10 cellular contexts compared by ENCODE assay signal in the genomic region with DNA sequence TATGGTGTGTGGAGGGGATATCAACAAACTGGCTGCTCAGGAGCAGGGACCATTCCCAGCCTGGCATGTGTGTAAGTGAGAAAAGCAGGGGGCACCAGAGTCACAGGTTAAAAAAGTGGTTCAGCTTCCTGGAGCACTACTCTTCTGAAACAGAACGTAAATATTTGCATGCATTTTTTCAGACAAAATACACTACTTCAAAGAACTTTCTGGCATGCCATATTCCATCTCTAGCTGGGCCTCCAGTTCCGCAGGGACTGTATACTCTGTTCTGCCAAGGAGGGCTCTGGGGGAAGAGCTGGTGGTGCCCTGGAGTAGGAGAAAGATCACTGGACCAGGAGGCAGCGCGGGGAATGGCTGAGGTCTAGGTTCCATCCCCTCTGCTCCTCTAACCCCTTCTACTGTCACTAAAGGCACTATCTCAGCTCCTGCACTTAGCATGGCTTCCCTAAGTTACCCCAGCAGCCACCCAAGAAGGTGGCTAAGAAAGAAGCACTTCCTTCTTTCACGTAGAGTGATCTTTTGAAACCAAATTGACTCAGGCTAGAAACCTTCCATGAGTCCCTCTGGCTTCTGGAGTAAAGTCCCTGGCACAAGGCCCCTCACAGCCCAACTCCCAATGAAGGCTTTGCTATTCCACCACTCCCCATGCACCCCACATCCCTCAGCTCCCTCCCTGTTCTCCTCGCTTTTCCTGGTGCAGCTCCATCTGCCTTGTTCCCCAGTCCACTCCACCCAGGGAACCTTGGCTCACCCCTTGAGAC. TPM values are rescaled to one million over a fixed set of nuclear protein-coding genes. Genes with fewer than 3 reads are reported as not detected.
A peak's percentile ranks its signal among the peaks of the same experiment; 100 is the strongest.
DNase-seq lines count a peak whose midpoint lies in the region; ATAC-seq, FAIRE-seq and TF ChIP-seq lines count a peak whose summit lies in the region.
"Had no signal": no experiment of that assay in that cellular context is flagged by ENCODE, and none has a peak within 500 bp of the region (broad histone marks: within the 10 kb centered on the region; RNA-seq: fewer than 3 reads in every experiment).

No MANE protein-coding gene starts in this region.

- FAIRE-seq in kidney (lab: Jason Lieb, UNC), result no peak

- H3K27ac ChIP-seq in kidney (ENCODE audit: low read depth in 2 of 2, low read length in 2 of 2), result no peak overlapping the region

- H3K4me1 ChIP-seq in kidney (ENCODE audit: control insufficient read depth in 1 of 2, insufficient read depth in 1 of 2, low read depth in 1 of 2, low read length in 2 of 2), result no peaks in the 10 kb centered on the region
- H3K4me1 ChIP-seq: body of pancreas had no signal

- intact Hi-C loops in kidney (cut with DNase I), result no loop called here

- no peaks in the 10 kb centered on the region for H3K36me3 ChIP-seq in kidney (ENCODE audit: control insufficient read depth in 1 of 2, insufficient read depth in 2 of 2, low read length in 2 of 2)

- H3K4me3 ChIP-seq in kidney (ENCODE audit: low read length in 2 of 2), result no peak overlapping the region
- H3K4me3 ChIP-seq: body of pancreas had no signal

- H3K9ac ChIP-seq in kidney (ENCODE audit: low read length in 2 of 2), result no peak overlapping the region

- TF ChIP-seq CTCF in GM12872 (IDR thresholded peaks at IDR 0.05; ENCODE audit: insufficient read depth, low read depth, low read length) (peak; percentile 27; the same call in 1 of the 3 replicates), kidney (IDR thresholded peaks at IDR 0.05; ENCODE audit: borderline replicate concordance, extremely low read depth, insufficient read depth) (peak; percentile 54)

- ATAC-seq in GM21528 (IDR thresholded peaks at IDR 0.05; ENCODE audit: low FRiP score, unreplicated experiment) (no peak), GM19395 (IDR thresholded peaks at IDR 0.05; ENCODE audit: unreplicated experiment) (no peak), HG03571 (IDR thresholded peaks at IDR 0.05; ENCODE audit: unreplicated experiment) (no peak), GM18511 (IDR thresholded peaks at IDR 0.05; ENCODE audit: unreplicated experiment) (no peak)
- ATAC-seq: body of pancreas had no signal

- in situ Hi-C loops in ACHN (cut with HindIII; ENCODE audit: low pct_ligation_motif_present, low pct_unique_long_range_greater_than_20kb, low sequenced_read_pairs), result no loop called here

- DNase-seq in ACHN (peak; percentile 58), SK-N-DZ (ENCODE audit: low spot score) (peak; percentile 24), kidney (peak; percentile 23)
- DNase-seq: midbrain had no signal

- no peaks in the 10 kb centered on the region for H3K9me3 ChIP-seq in kidney (ENCODE audit: control insufficient read depth in 1 of 2, low read length in 2 of 2)
- H3K9me3 ChIP-seq: body of pancreas had no signal

RNA-seq across cellular contexts. Expression of a gene that starts 57.6 kb away (rescaled TPM):
- 5.9 and 7.2 TPM in 2 replicates for polyA plus RNA-seq in SK-N-DZ (2014; cell fraction: cytosol; rRNA removed)
- 4.8 and 6.3 TPM in 2 replicates for polyA plus RNA-seq in SK-N-DZ (2014; cell fraction: nucleus; rRNA removed)
- 40.5 TPM for total RNA-seq in kidney
- 7.6 TPM for polyA plus RNA-seq in kidney (ENCODE audit: insufficient read depth, low read depth, low replicate concordance)
